ENCODE assay signal across 16 cellular contexts in genomic region chr2:128435576-128436497, GRCh38.
A peak's percentile ranks its signal among the peaks of the same experiment; 100 is the strongest.
DNase-seq lines count a peak whose midpoint lies in the region; ATAC-seq and TF ChIP-seq lines count a peak whose summit lies in the region.
"Had no signal": no experiment of that assay in that cellular context is flagged by ENCODE, and none has a peak within 500 bp of the region (broad histone marks: within the 10 kb centered on the region; RNA-seq: fewer than 3 reads in every experiment).

No MANE protein-coding gene starts in this region.

- peaks cover 8% of the 10 kb centered on the region for H3K27me3 Mint-ChIP-seq in neural progenitor cell (ENCODE audit: insufficient read depth, low read depth)

- peaks cover 0 to 14% (median 0%) of the 10 kb centered on the region in 11 experiments; a peak in 5 of 22 replicates for H3K9me3 ChIP-seq in BLaER1 treated with 17β-estradiol and CSF1 and Interleukin-3, amounts not matched to agents 10 nM and 100 nM (replicated peaks in 1 of 11)
- H3K9me3 ChIP-seq in neural progenitor cell (ENCODE audit: low read depth): no peaks in the 10 kb centered on the region
- H3K9me3 ChIP-seq: colonic mucosa, gastrocnemius medialis had no signal

- no peak for TF ChIP-seq CTCF in neural progenitor cell (IDR thresholded peaks at IDR 0.05)

- peak; percentile 57 for DNase-seq in NCI-H1694 (lab: John Stamatoyannopoulos, UW)
- DNase-seq in cerebellar nuclear complex (lab: John Stamatoyannopoulos, UW): peak; percentile 56 to 67
- DNase-seq in neural progenitor cell (ENCODE audit: low spot score): no peak
- no peak for DNase-seq in HuH-7.5 (ENCODE audit: low spot score)
- no peak for DNase-seq in D341Med (ENCODE audit: low spot score)
- no peak for DNase-seq in NCI-H510A treated with DMSO at 0.1 percent for 48 hours (lab: John Stamatoyannopoulos, UW)
- DNase-seq: activated B cell treated with CpG ODN at 0.5 μM for 24 hours, activated gamma-delta T cell treated with Interleukin-2 at 50 U/mL for 16 hours, colonic mucosa, GDM1, naive B cell, NCI-H526 treated with DMSO at 0.1 percent for 48 hours had no signal

- H3K4me1 Mint-ChIP-seq in neural progenitor cell: peaks cover 27% of the 10 kb centered on the region
- H3K4me1 Mint-ChIP-seq: activated B cell treated with CpG ODN at 0.5 μM for 24 hours, T-cell had no signal

- peaks cover 0 to 21% (median 0%) of the 10 kb centered on the region in 11 experiments; a peak in 3 of 22 replicates for H3K27me3 ChIP-seq in BLaER1 treated with 17β-estradiol and CSF1 and Interleukin-3, amounts not matched to agents 10 nM and 100 nM
- no peaks in the 10 kb centered on the region for H3K27me3 ChIP-seq in neural progenitor cell
- H3K27me3 ChIP-seq: colonic mucosa, gastrocnemius medialis had no signal

- H3K79me2 ChIP-seq in neural progenitor cell (ENCODE audit: low read depth): no peaks in the 10 kb centered on the region

- H3F3A ChIP-seq in neural progenitor cell (ENCODE audit: low read depth): no peaks in the 10 kb centered on the region

- H3K9me3 Mint-ChIP-seq in neural progenitor cell: peaks cover 3% of the 10 kb centered on the region

- H3K4me2 ChIP-seq in BLaER1 treated with 17β-estradiol and CSF1 and Interleukin-3, amounts not matched to agents 10 nM and 100 nM: peak overlapping the region; percentile 67 to 100 (median 94)
- H3K4me2 ChIP-seq in neural progenitor cell: no peak overlapping the region

- peaks cover 39 to 70% (median 69%) of the 10 kb centered on the region in 10 experiments for H3K4me1 ChIP-seq in BLaER1 treated with 17β-estradiol and CSF1 and Interleukin-3, amounts not matched to agents 10 nM and 100 nM
- H3K4me1 ChIP-seq in neural progenitor cell: no peaks in the 10 kb centered on the region
- H3K4me1 ChIP-seq: colonic mucosa, gastrocnemius medialis had no signal

- no peak overlapping the region for H3K4me3 Mint-ChIP-seq in neural progenitor cell
- H3K4me3 Mint-ChIP-seq: activated B cell treated with CpG ODN at 0.5 μM for 24 hours, naive B cell, T-cell had no signal

- H4K20me1 ChIP-seq in BLaER1 treated with 17β-estradiol and CSF1 and Interleukin-3, amounts not matched to agents 10 nM and 100 nM: no peaks in the 10 kb centered on the region
- H4K20me1 ChIP-seq in neural progenitor cell (ENCODE audit: low read depth): no peaks in the 10 kb centered on the region

- no peaks in the 10 kb centered on the region for H3K36me3 ChIP-seq in BLaER1 treated with 17β-estradiol and CSF1 and Interleukin-3, amounts not matched to agents 10 nM and 100 nM
- H3K36me3 ChIP-seq in neural progenitor cell: no peaks in the 10 kb centered on the region
- H3K36me3 ChIP-seq: colonic mucosa, gastrocnemius medialis had no signal

- H3K27ac ChIP-seq in BLaER1 treated with 17β-estradiol and CSF1 and Interleukin-3, amounts not matched to agents 10 nM and 100 nM: peak overlapping the region in 5 of 11 experiments; percentile 12 to 55 (median 54); a peak in 5 of 22 replicates
- no peak overlapping the region for H3K27ac ChIP-seq in neural progenitor cell
- H3K27ac ChIP-seq: colonic mucosa, gastrocnemius medialis had no signal

- no peaks in the 10 kb centered on the region for H3K36me3 Mint-ChIP-seq in neural progenitor cell
- H3K36me3 Mint-ChIP-seq: T-cell had no signal

- H2AFZ ChIP-seq in neural progenitor cell (replicated peaks): no peak overlapping the region

- peak overlapping the region in 4 of 11 experiments; percentile 5 to 40 (median 25); a peak in 2 of 22 replicates for H3K9ac ChIP-seq in BLaER1 treated with 17β-estradiol and CSF1 and Interleukin-3, amounts not matched to agents 10 nM and 100 nM
- H3K9ac ChIP-seq in neural progenitor cell: no peak overlapping the region

- peak overlapping the region; percentile 85 for H3K27ac Mint-ChIP-seq in neural progenitor cell
- H3K27ac Mint-ChIP-seq: activated B cell treated with CpG ODN at 0.5 μM for 24 hours, T-cell had no signal

- ATAC-seq in GM18858 (IDR thresholded peaks at IDR 0.05; ENCODE audit: unreplicated experiment): no peak
- ATAC-seq: gastrocnemius medialis, T-cell had no signal

- H3K4me3 ChIP-seq in BLaER1 treated with 17β-estradiol and CSF1 and Interleukin-3, amounts not matched to agents 10 nM and 100 nM: no peak overlapping the region
- no peak overlapping the region for H3K4me3 ChIP-seq in neural progenitor cell
- H3K4me3 ChIP-seq: colonic mucosa, gastrocnemius medialis had no signal

Comparison
In these comparisons a context has a peak if more than half of its experiments do, and no peak if none do; other contexts are left out.
1. DNase-seq: peak in NCI-H1694 (single experiment) and cerebellar nuclear complex (2 of 2); none in neural progenitor cell (single experiment), HuH-7.5 (single experiment), D341Med (single experiment) and NCI-H510A treated with DMSO at 0.1 percent for 48 hours (single experiment).